1 cellular context compared by ENCODE assay signal in the genomic region with DNA sequence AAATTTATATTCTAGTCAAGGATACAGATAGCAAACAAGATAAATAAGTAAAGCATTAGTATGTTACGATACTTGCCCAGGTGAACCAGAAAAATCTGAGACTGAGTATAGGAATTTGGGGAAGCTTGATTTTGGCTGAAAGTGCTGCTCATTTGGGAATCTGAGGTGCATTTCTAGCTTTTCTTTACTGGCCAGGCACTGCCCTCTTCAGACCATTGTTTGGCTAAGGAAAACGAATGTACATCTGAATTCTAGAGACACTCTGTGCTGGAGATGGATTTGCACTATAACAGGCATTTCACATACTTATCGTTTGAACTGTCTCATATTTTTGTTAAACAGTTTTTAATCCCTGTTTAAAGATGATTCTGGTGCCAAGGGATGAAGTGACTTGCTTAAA.
TF ChIP-seq lines count a peak whose summit lies in the region.

No MANE protein-coding gene starts in this region.

TF ChIP-seq in liver, 16 proteins besides CTCF, POLR2A, EP300 and RAD21 (continued from another document):
- TF ChIP-seq, protein P1, sequence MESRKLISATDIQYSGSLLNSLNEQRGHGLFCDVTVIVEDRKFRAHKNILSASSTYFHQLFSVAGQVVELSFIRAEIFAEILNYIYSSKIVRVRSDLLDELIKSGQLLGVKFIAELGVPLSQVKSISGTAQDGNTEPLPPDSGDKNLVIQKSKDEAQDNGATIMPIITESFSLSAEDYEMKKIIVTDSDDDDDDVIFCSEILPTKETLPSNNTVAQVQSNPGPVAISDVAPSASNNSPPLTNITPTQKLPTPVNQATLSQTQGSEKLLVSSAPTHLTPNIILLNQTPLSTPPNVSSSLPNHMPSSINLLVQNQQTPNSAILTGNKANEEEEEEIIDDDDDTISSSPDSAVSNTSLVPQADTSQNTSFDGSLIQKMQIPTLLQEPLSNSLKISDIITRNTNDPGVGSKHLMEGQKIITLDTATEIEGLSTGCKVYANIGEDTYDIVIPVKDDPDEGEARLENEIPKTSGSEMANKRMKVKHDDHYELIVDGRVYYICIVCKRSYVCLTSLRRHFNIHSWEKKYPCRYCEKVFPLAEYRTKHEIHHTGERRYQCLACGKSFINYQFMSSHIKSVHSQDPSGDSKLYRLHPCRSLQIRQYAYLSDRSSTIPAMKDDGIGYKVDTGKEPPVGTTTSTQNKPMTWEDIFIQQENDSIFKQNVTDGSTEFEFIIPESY (IDR thresholded peaks at IDR 0.05): no peak
- TF ChIP-seq EGR1 (IDR thresholded peaks at IDR 0.05; ENCODE audit: low read depth in 2 of 2): no peak
- no peak for TF ChIP-seq RXRA (IDR thresholded peaks at IDR 0.05)
- no peak for TF ChIP-seq TAF1 (conservative IDR thresholded peaks at IDR 0.05)
- TF ChIP-seq HNF4G (IDR thresholded peaks at IDR 0.05): no peak
- TF ChIP-seq SP1 (IDR thresholded peaks at IDR 0.05): no peak
- TF ChIP-seq HNF4A (conservative IDR thresholded peaks at IDR 0.05): no peak
- TF ChIP-seq, protein P2, sequence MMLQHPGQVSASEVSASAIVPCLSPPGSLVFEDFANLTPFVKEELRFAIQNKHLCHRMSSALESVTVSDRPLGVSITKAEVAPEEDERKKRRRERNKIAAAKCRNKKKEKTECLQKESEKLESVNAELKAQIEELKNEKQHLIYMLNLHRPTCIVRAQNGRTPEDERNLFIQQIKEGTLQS (IDR thresholded peaks at IDR 0.05): no peak
- TF ChIP-seq, protein P3, sequence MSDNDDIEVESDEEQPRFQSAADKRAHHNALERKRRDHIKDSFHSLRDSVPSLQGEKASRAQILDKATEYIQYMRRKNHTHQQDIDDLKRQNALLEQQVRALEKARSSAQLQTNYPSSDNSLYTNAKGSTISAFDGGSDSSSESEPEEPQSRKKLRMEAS (IDR thresholded peaks at IDR 0.05): no peak
- no peak for TF ChIP-seq FOXA2 (IDR thresholded peaks at IDR 0.05)
- no peak for TF ChIP-seq YY1 (IDR thresholded peaks at IDR 0.05)
- no peak for TF ChIP-seq GABPA (IDR thresholded peaks at IDR 0.05 in 1 of 2, conservative IDR thresholded peaks at IDR 0.05 in 1 of 2)
- no peak for TF ChIP-seq JUND (IDR thresholded peaks at IDR 0.05)
